Comparison of ENCODE assay signal across 9 cellular contexts in genomic region chr22:38644245-38644644, GRCh38. TPM values are rescaled to one million over a fixed set of nuclear protein-coding genes. Genes with fewer than 3 reads are reported as not detected.
DNase-seq lines count a peak whose midpoint lies in the region; ATAC-seq, FAIRE-seq and TF ChIP-seq lines count a peak whose summit lies in the region.
"Not testable (repeated sequence)": the region's sequence is repeated elsewhere in the genome, so short reads cannot be mapped to it uniquely, and the experiment has no call there.
"Had no signal": no experiment of that assay in that cellular context is flagged by ENCODE, and none has a peak within 500 bp of the region (broad histone marks: within the 10 kb centered on the region; RNA-seq: fewer than 3 reads in every experiment).

No MANE protein-coding gene starts in this region.

- not testable (repeated sequence) for H3K9me3 Mint-ChIP-seq in activated CD8-positive, alpha-beta memory T cell treated with anti-CD3 and anti-CD28 coated beads, Interleukin-2, amount 10 ng/mL, durations not matched to agents 7 days and 5 days (ENCODE audit: low read depth); stimulated activated effector memory CD8-positive, alpha-beta T cell treated with anti-CD3 and anti-CD28 coated beads, Interleukin-12 subunit alpha, Interleukin-12 subunit beta, amount 100 ng/mL, for 72 hours

- not testable (repeated sequence) for H3K4me1 ChIP-seq in lung (ENCODE audit: control insufficient read depth in 2 of 2, insufficient read depth in 2 of 2, low read length in 2 of 2)

- 92 to 95% methylated on average over 4 to 5 of the region's 5 CpGs for WGBS in lung, 2 donors

- not testable (repeated sequence) for H3K9me3 ChIP-seq in lung (ENCODE audit: control insufficient read depth in 2 of 2, insufficient read depth in 1 of 2, low read length in 1 of 2)

- intact Hi-C loops in left cardiac atrium (cut with DNase I) = not testable (repeated sequence)

- H3K27me3 Mint-ChIP-seq in activated CD8-positive, alpha-beta memory T cell treated with anti-CD3 and anti-CD28 coated beads, Interleukin-2, amount 10 ng/mL, durations not matched to agents 7 days and 5 days = not testable (repeated sequence)

- not testable (repeated sequence) for H3K27ac Mint-ChIP-seq in activated CD8-positive, alpha-beta memory T cell treated with anti-CD3 and anti-CD28 coated beads, Interleukin-2, amount 10 ng/mL, durations not matched to agents 7 days and 5 days; stimulated activated effector memory CD8-positive, alpha-beta T cell treated with anti-CD3 and anti-CD28 coated beads, Interleukin-12 subunit alpha, Interleukin-12 subunit beta, amount 100 ng/mL, for 72 hours

- not testable (repeated sequence) for H3K36me3 Mint-ChIP-seq in activated CD8-positive, alpha-beta memory T cell treated with anti-CD3 and anti-CD28 coated beads, Interleukin-2, amount 10 ng/mL, durations not matched to agents 7 days and 5 days; stimulated activated effector memory CD8-positive, alpha-beta T cell treated with anti-CD3 and anti-CD28 coated beads, Interleukin-12 subunit alpha, Interleukin-12 subunit beta, amount 100 ng/mL, for 72 hours

- DNase-seq in GM19239 (ENCODE audit: insufficient read length, low spot score); activated CD8-positive, alpha-beta memory T cell treated with anti-CD3 and anti-CD28 coated beads, Interleukin-2, amount 10 ng/mL, durations not matched to agents 7 days and 5 days; left cardiac atrium; lung (ENCODE audit: low spot score); stimulated activated effector memory CD8-positive, alpha-beta T cell treated with anti-CD3 and anti-CD28 coated beads, Interleukin-12 subunit alpha, Interleukin-12 subunit beta, amount 100 ng/mL, for 72 hours (ENCODE audit: low spot score in 2 of 2): not testable (repeated sequence)

- not testable (repeated sequence) for H3K36me3 ChIP-seq in lung (ENCODE audit: control insufficient read depth in 2 of 2, insufficient read depth in 2 of 2, low read length in 2 of 2)

- peak; percentile 51 for ATAC-seq in HG03342 (IDR thresholded peaks at IDR 0.05; ENCODE audit: unreplicated experiment)
- ATAC-seq in activated CD8-positive, alpha-beta memory T cell treated with anti-CD3 and anti-CD28 coated beads, Interleukin-2, amount 10 ng/mL, durations not matched to agents 7 days and 5 days = peak; percentile 57
- ATAC-seq in left cardiac atrium = peak; percentile 68 to 87
- peak; percentile 94 for ATAC-seq in lung (ENCODE audit: insufficient read depth, low FRiP score)
- peak; percentile 83 for ATAC-seq in stimulated activated effector memory CD8-positive, alpha-beta T cell treated with anti-CD3 and anti-CD28 coated beads, Interleukin-12 subunit alpha, Interleukin-12 subunit beta, amount 100 ng/mL, for 72 hours

- H3K4me3 ChIP-seq in lung = not testable (repeated sequence)

- not testable (repeated sequence) for H3K4me1 Mint-ChIP-seq in activated CD8-positive, alpha-beta memory T cell treated with anti-CD3 and anti-CD28 coated beads, Interleukin-2, amount 10 ng/mL, durations not matched to agents 7 days and 5 days; stimulated activated effector memory CD8-positive, alpha-beta T cell treated with anti-CD3 and anti-CD28 coated beads, Interleukin-12 subunit alpha, Interleukin-12 subunit beta, amount 100 ng/mL, for 72 hours

- CTCF ChIA-PET in activated CD8-positive, alpha-beta memory T cell treated with anti-CD3 and anti-CD28 coated beads, Interleukin-2, amount 10 ng/mL, durations not matched to agents 7 days and 5 days (lab: Charles Lee) = not testable (repeated sequence)

- H3K27ac ChIP-seq in lung (ENCODE audit: low read depth in 1 of 2, low read length in 1 of 2) = not testable (repeated sequence)

- FAIRE-seq in GM19239 (lab: Jason Lieb, UNC) (peak; percentile 92), endometrium (lab: Jason Lieb, UNC) (peak; percentile 97)

- H3K27me3 ChIP-seq in lung (ENCODE audit: control insufficient read depth, insufficient read depth) = not testable (repeated sequence)

- H3K4me3 Mint-ChIP-seq in activated CD8-positive, alpha-beta memory T cell treated with anti-CD3 and anti-CD28 coated beads, Interleukin-2, amount 10 ng/mL, durations not matched to agents 7 days and 5 days; stimulated activated effector memory CD8-positive, alpha-beta T cell treated with anti-CD3 and anti-CD28 coated beads, Interleukin-12 subunit alpha, Interleukin-12 subunit beta, amount 100 ng/mL, for 72 hours: not testable (repeated sequence)

- not testable (repeated sequence) for TF ChIP-seq CTCF in lung (IDR thresholded peaks at IDR 0.05; ENCODE audit: control extremely low read depth, extremely low read depth)

RNA-seq across cellular contexts. Expression of gene FAM227A, which starts 11.9 kb away (rescaled TPM):
- under 1 TPM; 0.12 to 0.40 TPM for total RNA-seq in activated CD8-positive, alpha-beta memory T cell treated with anti-CD3 and anti-CD28 coated beads, Interleukin-2, amount 10 ng/mL, durations not matched to agents 7 days and 5 days
- total RNA-seq in left cardiac atrium = under 1 TPM; 0.44 to 0.68 TPM
- total RNA-seq in lung = 10 to 100 TPM in 1 of 2 donors, 1 to 10 TPM in 1; 9.9 to 10.0 TPM
- 1 to 10 TPM; 1.1 to 2.1 TPM for polyA plus RNA-seq in lung
- polyA plus RNA-seq: CD14-positive monocyte, IgD-negative memory B cell had no signal

RNA-seq across cellular contexts. Expression of gene CBY1, which starts 12.2 kb away (rescaled TPM):
- 10 to 100 TPM; 11.2 to 12.0 TPM for total RNA-seq in activated CD8-positive, alpha-beta memory T cell treated with anti-CD3 and anti-CD28 coated beads, Interleukin-2, amount 10 ng/mL, durations not matched to agents 7 days and 5 days
- total RNA-seq in left cardiac atrium (10 to 100 TPM; 36.0 to 39.1 TPM), lung (10 to 100 TPM; 25.9 to 32.4 TPM)
- 10 to 100 TPM; 24.8 to 49.0 TPM for polyA plus RNA-seq in lung

RNA-seq across cellular contexts. Expression of gene TOMM22, which starts 37.5 kb away (rescaled TPM):
- 10 to 100 TPM; 61.1 to 94.9 TPM for total RNA-seq in activated CD8-positive, alpha-beta memory T cell treated with anti-CD3 and anti-CD28 coated beads, Interleukin-2, amount 10 ng/mL, durations not matched to agents 7 days and 5 days
- total RNA-seq in left cardiac atrium (10 to 100 TPM; 56.0 to 67.2 TPM), lung (10 to 100 TPM; 27.3 to 57.7 TPM)
- 10 to 100 TPM; 25.6 to 31.1 TPM for polyA plus RNA-seq in lung

RNA-seq across cellular contexts. Expression of gene JOSD1, which starts 56.5 kb away (rescaled TPM):
- total RNA-seq in activated CD8-positive, alpha-beta memory T cell treated with anti-CD3 and anti-CD28 coated beads, Interleukin-2, amount 10 ng/mL, durations not matched to agents 7 days and 5 days = 10 to 100 TPM; 74.0 to 77.0 TPM
- total RNA-seq in left cardiac atrium = 10 to 100 TPM; 22.7 to 33.2 TPM
- total RNA-seq in lung = 10 to 100 TPM; 38.2 to 64.0 TPM
- polyA plus RNA-seq in lung = 10 to 100 TPM; 17.8 to 49.4 TPM

Comparison
In these comparisons a context has a peak if more than half of its experiments do, and no peak if none do; other contexts are left out.
1. RNA of gene FAM227A, which starts 11.9 kb away (total RNA-seq): 9.9 to 10.0 TPM in lung; 0.44 to 0.68 TPM in left cardiac atrium and 0.12 to 0.40 TPM in activated CD8-positive, alpha-beta memory T cell treated with anti-CD3 and anti-CD28 coated beads, Interleukin-2, amount 10 ng/mL, durations not matched to agents 7 days and 5 days; every median in the first group is over 4 times any median in the second.
2. Peak in every context shown above with its lines, with median percentiles within 50 percentile points of each other: ATAC-seq.